In the genomic region with DNA sequence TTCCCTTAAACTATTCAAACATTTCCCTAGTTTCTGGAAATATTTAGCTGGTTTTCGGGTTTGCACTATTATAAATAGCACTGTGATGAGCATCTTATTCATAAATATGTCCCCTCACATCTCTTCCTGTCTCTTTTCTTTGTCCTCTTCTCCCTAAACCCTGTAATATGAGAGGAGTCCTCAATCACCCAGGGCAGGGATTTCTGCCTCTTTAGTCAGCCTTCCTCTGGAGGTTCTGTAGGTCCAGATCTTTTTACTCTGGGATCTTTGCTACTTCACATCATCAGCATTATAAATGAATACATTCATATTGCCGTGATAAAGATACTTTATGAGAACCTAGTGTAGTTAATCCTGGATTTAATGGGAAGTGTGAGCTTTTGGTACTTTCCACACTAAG, we compare ENCODE assay signal across 20 cellular contexts.
"Had no signal": no experiment of that assay in that cellular context is flagged by ENCODE, and none has a peak within 500 bp of the region (broad histone marks: within the 10 kb centered on the region; RNA-seq: fewer than 3 reads in every experiment).

No MANE protein-coding gene starts in this region.

- ATAC-seq: T-helper 17 cell had no signal

- DNase-seq: activated CD4-positive, alpha-beta T cell treated with anti-CD3 and anti-CD28 coated beads for 4 hours; activated CD4-positive, alpha-beta T cell treated with anti-CD3 and anti-CD28 coated beads, Interleukin-2, amount 50 U/mL, for 48 hours; activated CD4-positive, CD25-positive, alpha-beta regulatory T cell; activated CD8-positive, alpha-beta memory T cell treated with anti-CD3 and anti-CD28 coated beads, Interleukin-2, amount 50 U/mL, for 48 hours; activated naive CD4-positive, alpha-beta T cell treated with Interleukin-2 at 50 U/mL for 16 hours; activated naive CD8-positive, alpha-beta T cell treated with anti-CD3 and anti-CD28 coated beads for 36 hours; activated T-cell treated with anti-CD3 and anti-CD28 coated beads, Interleukin-2, amount 50 U/mL, for 48 hours; effector CD4-positive, alpha-beta T cell; kidney glomerular epithelial cell; nephron progenitor cell; nucleus accumbens; posterior cingulate gyrus; stimulated activated CD4-positive, alpha-beta T cell treated with anti-CD3 and anti-CD28 coated beads, Interleukin-4, amount 100 ng/mL, for 24 hours; stimulated activated naive CD4-positive, alpha-beta T cell treated with Interleukin-2 at 50 U/mL for 16 hours; SW 1271; T-helper 17 cell; upper lobe of left lung had no signal

- H3K27ac ChIP-seq: breast epithelium, hepatocyte, upper lobe of left lung had no signal

- H3K79me2 ChIP-seq: hepatocyte had no signal

- H2AFZ ChIP-seq: hepatocyte had no signal

- H3K36me3 ChIP-seq: breast epithelium, thoracic aorta, upper lobe of left lung had no signal

- H3K4me3 ChIP-seq: breast epithelium, hepatocyte, thoracic aorta, upper lobe of left lung had no signal

- H3K4me1 ChIP-seq: breast epithelium, upper lobe of left lung had no signal

- H3K27me3 ChIP-seq: breast epithelium, hepatocyte, upper lobe of left lung had no signal

- H3K4me2 ChIP-seq: hepatocyte had no signal

- H3K9me3 ChIP-seq: breast epithelium, thoracic aorta, upper lobe of left lung had no signal
